Comparison of ENCODE assay signal across 25 cellular contexts in the genomic region with DNA sequence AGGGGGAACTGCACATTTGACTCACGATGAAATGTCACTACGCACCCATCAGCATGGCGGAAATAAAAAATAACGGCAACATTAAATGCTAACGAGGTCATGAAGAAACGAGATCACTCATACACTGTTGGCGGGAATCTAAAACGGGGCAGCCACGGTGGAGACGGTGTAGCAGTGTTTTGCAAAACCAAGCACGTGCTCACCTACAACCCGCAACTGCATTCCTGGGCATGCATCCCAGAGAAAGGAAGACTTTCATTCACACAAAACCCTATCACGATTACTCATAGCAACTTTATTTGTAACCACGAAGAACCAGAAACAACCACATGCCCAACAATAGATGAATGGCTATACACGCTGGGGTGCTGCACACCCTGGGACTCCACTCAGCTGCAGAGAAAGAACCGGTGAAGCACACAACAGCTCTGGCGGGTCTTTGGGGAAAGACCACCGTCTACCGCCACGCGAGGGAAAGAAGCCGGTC.
DNase-seq lines count a peak whose midpoint lies in the region; ATAC-seq, FAIRE-seq and TF ChIP-seq lines count a peak whose summit lies in the region.
"Had no signal": no experiment of that assay in that cellular context is flagged by ENCODE, and none has a peak within 500 bp of the region (broad histone marks: within the 10 kb centered on the region; RNA-seq: fewer than 3 reads in every experiment).

No MANE protein-coding gene starts in this region.

- no peak overlapping the region for H3K4ac ChIP-seq in H1 (replicated peaks; ENCODE audit: insufficient read length, low read depth, low read length)

- 86% methylated on average over 22 of the region's 22 CpGs; no CpG with 5 or more reads in 1 of the 2 experiments for WGBS in H1 (ENCODE audit: extremely low coverage in 1 of 2, insufficient coverage in 1 of 2, insufficient read length in 1 of 2, insufficient replicate concordance in 2 of 2, low coverage in 1 of 2, low lambda C conversion rate in 2 of 2, missing lambda C conversion rate in 1 of 2), 2 experiments

- peaks cover 61% of the 10 kb centered on the region for H3K27me3 Mint-ChIP-seq in nephron progenitor cell (ENCODE audit: low read depth, poor library complexity)
- peaks cover 24% of the 10 kb centered on the region for H3K27me3 Mint-ChIP-seq in CD4-positive, alpha-beta T cell

- FAIRE-seq in H1 (lab: Jason Lieb, UNC), result no peak
- FAIRE-seq: GM12891, small intestine had no signal

- H3K27ac Mint-ChIP-seq in stimulated activated effector memory CD8-positive, alpha-beta T cell treated with anti-CD3 and anti-CD28 coated beads, Interleukin-12 subunit alpha, Interleukin-12 subunit beta, amount 100 ng/mL, for 72 hours, result no peak overlapping the region
- H3K27ac Mint-ChIP-seq in nephron progenitor cell, result no peak overlapping the region
- no peak overlapping the region for H3K27ac Mint-ChIP-seq in CD4-positive, alpha-beta T cell
- H3K27ac Mint-ChIP-seq: activated CD4-positive, alpha-beta memory T cell treated with anti-CD3 and anti-CD28 coated beads, Interleukin-2, amount 10 ng/mL, durations not matched to agents 7 days and 5 days; effector memory CD8-positive, alpha-beta T cell; IgD-negative memory B cell; nephron had no signal

- H3K79me1 ChIP-seq in H1 (ENCODE audit: low read depth, low read length), result no peaks in the 10 kb centered on the region

- H3K4me1 Mint-ChIP-seq in stimulated activated effector memory CD8-positive, alpha-beta T cell treated with anti-CD3 and anti-CD28 coated beads, Interleukin-12 subunit alpha, Interleukin-12 subunit beta, amount 100 ng/mL, for 72 hours, result no peaks in the 10 kb centered on the region
- H3K4me1 Mint-ChIP-seq in nephron progenitor cell, result no peaks in the 10 kb centered on the region
- H3K4me1 Mint-ChIP-seq in CD4-positive, alpha-beta T cell (ENCODE audit: low read depth), result no peaks in the 10 kb centered on the region
- H3K4me1 Mint-ChIP-seq: activated CD4-positive, alpha-beta memory T cell treated with anti-CD3 and anti-CD28 coated beads, Interleukin-2, amount 10 ng/mL, durations not matched to agents 7 days and 5 days; IgD-negative memory B cell; nephron had no signal

- no peaks in the 10 kb centered on the region for H3K9me3 Mint-ChIP-seq in stimulated activated effector memory CD8-positive, alpha-beta T cell treated with anti-CD3 and anti-CD28 coated beads, Interleukin-12 subunit alpha, Interleukin-12 subunit beta, amount 100 ng/mL, for 72 hours
- peaks cover 7% of the 10 kb centered on the region for H3K9me3 Mint-ChIP-seq in nephron progenitor cell
- H3K9me3 Mint-ChIP-seq in CD4-positive, alpha-beta T cell, result no peaks in the 10 kb centered on the region
- H3K9me3 Mint-ChIP-seq: activated CD4-positive, alpha-beta memory T cell treated with anti-CD3 and anti-CD28 coated beads, Interleukin-2, amount 10 ng/mL, durations not matched to agents 7 days and 5 days; effector memory CD8-positive, alpha-beta T cell; nephron had no signal

- H3K56ac ChIP-seq in H1 (replicated peaks; ENCODE audit: insufficient read length, low read depth, low read length), result no peak overlapping the region

- H3K4me1 ChIP-seq in H1 (replicated peaks in 1 of 4; ENCODE audit: control insufficient read depth in 3 of 4, insufficient read depth in 4 of 4, low read length in 3 of 4), result peaks cover 0 to 3% (median 0%) of the 10 kb centered on the region in 4 experiments; a peak in 2 of 7 replicates
- H3K4me1 ChIP-seq: psoas muscle, uterus had no signal

- no peak overlapping the region for H3K4me3 ChIP-seq in H1 (ENCODE audit: extremely low read depth in 1 of 4, insufficient read depth in 2 of 4, low read depth in 3 of 4, low read length in 4 of 4)
- H3K4me3 ChIP-seq: psoas muscle, uterus had no signal

- POLR2A ChIA-PET in H1 (lab: Charles Lee; ENCODE audit: partially characterized antibody), result no interaction called here
- POLR2A ChIA-PET in CD4-positive, alpha-beta T cell (lab: Charles Lee), result no interaction called here

- H3K36me3 ChIP-seq in H1 (ENCODE audit: control insufficient read depth in 2 of 4, insufficient read depth in 4 of 4, low read length in 3 of 4), result no peaks in the 10 kb centered on the region
- H3K36me3 ChIP-seq: uterus had no signal

- H4K5ac ChIP-seq in H1 (ENCODE audit: insufficient read length, low read depth, low read length), result no peak overlapping the region

- H4K91ac ChIP-seq in H1 (replicated peaks; ENCODE audit: insufficient read length, low read length), result no peak overlapping the region

- no peaks in the 10 kb centered on the region for H3K79me2 ChIP-seq in H1 (ENCODE audit: control insufficient read depth in 1 of 2, insufficient read depth in 2 of 2, low read length in 2 of 2)

- ATAC-seq in Right ventricle myocardium superior (ENCODE audit: poor library complexity) (no peak), Right ventricle myocardium inferior (no peak)
- peak; percentile 12 for ATAC-seq in stimulated activated effector memory CD8-positive, alpha-beta T cell treated with anti-CD3 and anti-CD28 coated beads, Interleukin-12 subunit alpha, Interleukin-12 subunit beta, amount 100 ng/mL, for 72 hours
- no peak for ATAC-seq in CD4-positive, alpha-beta T cell (ENCODE audit: poor library complexity)
- ATAC-seq: effector memory CD8-positive, alpha-beta T cell; psoas muscle had no signal

- H2BK12ac ChIP-seq in H1 (ENCODE audit: low read depth, low read length), result no peak overlapping the region

- no peak overlapping the region for H2AFZ ChIP-seq in H1 (ENCODE audit: low read length)

- H3K9me3 ChIP-seq in H1 (ENCODE audit: insufficient read depth in 2 of 2, low read depth in 1 of 2, low read length in 1 of 2), result peaks cover 3 to 8% of the 10 kb centered on the region in 2 experiments; a peak in 2 of 4 replicates
- H3K9me3 ChIP-seq in CD4-positive, alpha-beta T cell (ENCODE audit: control insufficient read depth, low read length), result no peaks in the 10 kb centered on the region
- H3K9me3 ChIP-seq: psoas muscle, uterus had no signal

- no peak overlapping the region for H2BK15ac ChIP-seq in H1 (ENCODE audit: low read length)

- no peak overlapping the region for H2AK5ac ChIP-seq in H1 (ENCODE audit: low read depth, low read length)

- no peak overlapping the region for H3K4me3 Mint-ChIP-seq in stimulated activated effector memory CD8-positive, alpha-beta T cell treated with anti-CD3 and anti-CD28 coated beads, Interleukin-12 subunit alpha, Interleukin-12 subunit beta, amount 100 ng/mL, for 72 hours
- H3K4me3 Mint-ChIP-seq in nephron progenitor cell, result no peak overlapping the region
- H3K4me3 Mint-ChIP-seq in CD4-positive, alpha-beta T cell, result no peak overlapping the region
- H3K4me3 Mint-ChIP-seq: activated CD4-positive, alpha-beta memory T cell treated with anti-CD3 and anti-CD28 coated beads, Interleukin-2, amount 10 ng/mL, durations not matched to agents 7 days and 5 days; effector memory CD8-positive, alpha-beta T cell; IgD-negative memory B cell; nephron had no signal

- H2BK5ac ChIP-seq in H1 (ENCODE audit: low read depth, low read length), result no peak overlapping the region

- TF ChIP-seq POLR2A in H1 (IDR thresholded peaks at IDR 0.05; ENCODE audit: control extremely low read depth in 1 of 2, low read depth in 2 of 2, low read length in 2 of 2), result no peak

- TF ChIP-seq CTCF in H1 (IDR thresholded peaks at IDR 0.05; ENCODE audit: control extremely low read depth in 1 of 3, insufficient read depth in 1 of 3, low read depth in 1 of 3, low read length in 3 of 3) (no peak), nephron progenitor cell (IDR thresholded peaks at IDR 0.05) (no peak)
- TF ChIP-seq CTCF in CD4-positive, alpha-beta T cell (IDR thresholded peaks at IDR 0.05), result no peak

- H2BK20ac ChIP-seq in H1 (ENCODE audit: low read length), result 0 out of 2 replicates have a peak overlapping the region, but pooled peaks have one; percentile 32

- H3K14ac ChIP-seq in H1 (ENCODE audit: insufficient read length), result no peak overlapping the region

- no peak overlapping the region for H3K23ac ChIP-seq in H1 (ENCODE audit: insufficient read length)

- TF ChIP-seq RAD21 in H1 (IDR thresholded peaks at IDR 0.05 in 1 of 2, conservative IDR thresholded peaks at IDR 0.05 in 1 of 2; ENCODE audit: low read depth in 2 of 2, low read length in 2 of 2), result no peak

- peak; percentile 8 for DNase-seq in Right ventricle myocardium superior
- no peak for DNase-seq in Right ventricle myocardium inferior (ENCODE audit: missing footprints)
- DNase-seq in RPMI7951 (ENCODE audit: low read depth), result peak; percentile 83
- DNase-seq in H1 (ENCODE audit: low read depth in 1 of 2, low spot score in 2 of 2), result no peak
- DNase-seq in stimulated activated effector memory CD8-positive, alpha-beta T cell treated with anti-CD3 and anti-CD28 coated beads, Interleukin-12 subunit alpha, Interleukin-12 subunit beta, amount 100 ng/mL, for 72 hours (ENCODE audit: low spot score in 2 of 2), result no peak
- no peak for DNase-seq in nephron progenitor cell
- DNase-seq in CD4-positive, alpha-beta T cell, result no peak
- no peak for DNase-seq in cortex of kidney (lab: John Stamatoyannopoulos, UW)
- DNase-seq: 8988T; activated CD4-positive, alpha-beta memory T cell treated with anti-CD3 and anti-CD28 coated beads, Interleukin-2, amount 10 ng/mL, durations not matched to agents 7 days and 5 days; amniotic stem cell; C1 segment of cervical spinal cord; DMS 273 treated with DMSO at 0.1 percent for 48 hours; effector memory CD8-positive, alpha-beta T cell; mesenchymal stem cell; NCI-H1048; NCI-H2029 treated with DMSO at 0.1 percent for 48 hours; small intestine; stimulated activated CD4-positive, alpha-beta T cell treated with anti-CD3 and anti-CD28 coated beads, Interleukin-4, amount 100 ng/mL, for 4 hours; T-helper 1 cell; uterus had no signal

- H3K9ac ChIP-seq in H1 (replicated peaks in 1 of 4; ENCODE audit: extremely low read depth in 1 of 4, low read depth in 3 of 4, low read length in 3 of 4), result no peak overlapping the region

- H3K36me3 Mint-ChIP-seq in stimulated activated effector memory CD8-positive, alpha-beta T cell treated with anti-CD3 and anti-CD28 coated beads, Interleukin-12 subunit alpha, Interleukin-12 subunit beta, amount 100 ng/mL, for 72 hours, result no peaks in the 10 kb centered on the region
- H3K36me3 Mint-ChIP-seq in nephron progenitor cell (ENCODE audit: low read depth), result no peaks in the 10 kb centered on the region
- H3K36me3 Mint-ChIP-seq in CD4-positive, alpha-beta T cell (ENCODE audit: low read depth), result no peaks in the 10 kb centered on the region
- H3K36me3 Mint-ChIP-seq: IgD-negative memory B cell had no signal

- no peak overlapping the region for H3K27ac ChIP-seq in H1 (ENCODE audit: low read depth, low read length)
- H3K27ac ChIP-seq in CD4-positive, alpha-beta T cell (ENCODE audit: low read depth, low read length), result no peak overlapping the region
- H3K27ac ChIP-seq: psoas muscle, uterus had no signal

- TF ChIP-seq EP300 in H1 (IDR thresholded peaks at IDR 0.05; ENCODE audit: borderline replicate concordance in 1 of 2, low read depth in 2 of 2, low read length in 2 of 2), result no peak

- H3K4me2 ChIP-seq in H1 (ENCODE audit: insufficient read depth in 1 of 2, low read depth in 2 of 2, low read length in 2 of 2), result no peak overlapping the region

- no peak overlapping the region for H3K18ac ChIP-seq in H1 (ENCODE audit: extremely low read depth, low read length)

- H2BK120ac ChIP-seq in H1 (replicated peaks; ENCODE audit: low read depth, low read length), result no peak overlapping the region

- H4K8ac ChIP-seq in H1 (ENCODE audit: extremely low read depth, insufficient read depth, low read length), result no peak overlapping the region

- CTCF ChIA-PET in H1 (lab: Charles Lee; ENCODE audit: partially characterized antibody), result interaction anchor here (1.4 to 1.7 kb wide), 3 partner anchors 13 to 82 kb away, joined by 3 to 8 read pairs (median 3); no protein-coding TSS in a partner anchor
- CTCF ChIA-PET in CD4-positive, alpha-beta T cell (lab: Charles Lee), result no interaction called here

- no peaks in the 10 kb centered on the region for H4K20me1 ChIP-seq in H1 (replicated peaks in 1 of 2; ENCODE audit: control insufficient read depth in 1 of 2, insufficient read depth in 2 of 2, low read length in 2 of 2)

- H3K23me2 ChIP-seq in H1 (ENCODE audit: low read depth, low read length), result no peaks in the 10 kb centered on the region

- intact Hi-C loops in Right ventricle myocardium superior (cut with DNase I), result no loop called here
- intact Hi-C loops in Right ventricle myocardium inferior (cut with DNase I), result no loop called here
- intact Hi-C loops in CD4-positive, alpha-beta T cell (cut with DNase I, micrococcal nuclease), result no loop called here

- peaks cover 0 to 2% (median 0%) of the 10 kb centered on the region in 4 experiments; a peak in 1 of 7 replicates for H3K27me3 ChIP-seq in H1 (replicated peaks in 1 of 4; ENCODE audit: control insufficient read depth in 3 of 4, extremely low read depth in 1 of 4, insufficient read depth in 3 of 4, low read length in 3 of 4)
- H3K27me3 ChIP-seq in CD4-positive, alpha-beta T cell (ENCODE audit: control insufficient read depth, insufficient read depth, low read length), result peaks cover 10% of the 10 kb centered on the region
- H3K27me3 ChIP-seq: uterus had no signal

Comparison
In these comparisons a context has a peak if more than half of its experiments do, and no peak if none do; other contexts are left out.
1. DNase-seq: peak in Right ventricle myocardium superior (single experiment) and RPMI7951 (single experiment); none in Right ventricle myocardium inferior (single experiment), H1 (0 of 2), stimulated activated effector memory CD8-positive, alpha-beta T cell treated with anti-CD3 and anti-CD28 coated beads, Interleukin-12 subunit alpha, Interleukin-12 subunit beta, amount 100 ng/mL, for 72 hours (0 of 2), nephron progenitor cell (single experiment), CD4-positive, alpha-beta T cell (0 of 10) and cortex of kidney (single experiment).